Comparison of ENCODE assay signal across 19 cellular contexts in genomic region chr19:50696065-50696425, GRCh38. TPM values are rescaled to one million over a fixed set of nuclear protein-coding genes. Genes with fewer than 3 reads are reported as not detected.
DNase-seq lines count a peak whose midpoint lies in the region; ATAC-seq and TF ChIP-seq lines count a peak whose summit lies in the region.
"Had no signal": no experiment of that assay in that cellular context is flagged by ENCODE, and none has a peak within 500 bp of the region (broad histone marks: within the 10 kb centered on the region; RNA-seq: fewer than 3 reads in every experiment).

No MANE protein-coding gene starts in this region.

- H3K18ac ChIP-seq in H9 (ENCODE audit: insufficient read length, low read depth, low read length) = no peak overlapping the region

- no peak overlapping the region for H3K27ac Mint-ChIP-seq in H9
- H3K27ac Mint-ChIP-seq in stimulated activated memory B cell treated with anti-CD40 and anti-IgM and Interleukin-4, amounts not matched to agents 10 μg/mL and 1 μg/mL and 100 μg/mL, for 72 hours = no peak overlapping the region
- H3K27ac Mint-ChIP-seq in CD4-positive, alpha-beta memory T cell = no peak overlapping the region
- H3K27ac Mint-ChIP-seq: T-cell had no signal

- CTCF ChIA-PET in CD4-positive, alpha-beta memory T cell (lab: Charles Lee; ENCODE audit: partially characterized antibody) = no interaction called here

- H3K27ac ChIP-seq in H9 (ENCODE audit: insufficient read length, low read depth, low read length) (no peak overlapping the region), angular gyrus (ENCODE audit: low read depth, low read length) (peak overlapping the region; percentile 56)
- H3K27ac ChIP-seq in CD4-positive, alpha-beta memory T cell (ENCODE audit: low read depth, low read length) = no peak overlapping the region
- H3K27ac ChIP-seq: HL-60, SK-N-MC had no signal

- POLR2A ChIA-PET in CD4-positive, alpha-beta memory T cell (lab: Charles Lee; ENCODE audit: partially characterized antibody) = no interaction called here

- H3K4me1 ChIP-seq in H9 (ENCODE audit: insufficient read depth, low read length) = peaks cover 3% of the 10 kb centered on the region; the same call in 1 of the 2 replicates
- no peaks in the 10 kb centered on the region for H3K4me1 ChIP-seq in CD4-positive, alpha-beta memory T cell (ENCODE audit: insufficient read depth, low read length)

- WGBS in H9 (ENCODE audit: extremely low coverage, insufficient read length, low lambda C conversion rate) = no CpG with 5 or more reads among the region's 16 CpGs

- no peak overlapping the region for H3K4ac ChIP-seq in H9 (ENCODE audit: low read depth, low read length)

- H2AK5ac ChIP-seq in H9 (ENCODE audit: insufficient read length, low read length) = no peak overlapping the region

- H3K14ac ChIP-seq in H9 (ENCODE audit: insufficient read depth, low read length) = no peak overlapping the region

- H3K4me3 ChIP-seq in iPS-11a (ENCODE audit: low read depth, low read length) = peak overlapping the region; percentile 40
- H3K4me3 ChIP-seq in CD4-positive, alpha-beta memory T cell (ENCODE audit: low read length in 2 of 2) = no peak overlapping the region
- H3K4me3 ChIP-seq: SK-N-MC had no signal

- no peak overlapping the region for H4K5ac ChIP-seq in H9 (ENCODE audit: insufficient read length, low read depth, low read length)

- no peak overlapping the region for H3K23ac ChIP-seq in H9 (ENCODE audit: insufficient read length, low read depth, low read length)

- DNase-seq in H9 (no peak), NCI-H2029 (lab: John Stamatoyannopoulos, UW) (no peak), NCI-H2107 treated with DMSO at 0.1 percent for 48 hours (lab: John Stamatoyannopoulos, UW; ENCODE audit: unreplicated experiment) (no peak)
- no peak for DNase-seq in CD4-positive, alpha-beta memory T cell
- DNase-seq: HCEC 1CT, KG1, NCI-H1048, NCI-H1436 treated with DMSO at 0.1 percent for 48 hours, NCI-H2081, NCI-H510A, Right ventricle myocardium superior, T-cell had no signal

- peaks cover 92% of the 10 kb centered on the region for H3K27me3 Mint-ChIP-seq in H9 (ENCODE audit: low read depth)
- H3K27me3 Mint-ChIP-seq in stimulated activated memory B cell treated with anti-CD40 and anti-IgM and Interleukin-4, amounts not matched to agents 10 μg/mL and 1 μg/mL and 100 μg/mL, for 72 hours = peaks cover 75% of the 10 kb centered on the region
- H3K27me3 Mint-ChIP-seq in CD4-positive, alpha-beta memory T cell = peaks cover 43 to 63% of the 10 kb centered on the region in 2 donors

- no peaks in the 10 kb centered on the region for H3K9me3 Mint-ChIP-seq in H9
- H3K9me3 Mint-ChIP-seq in stimulated activated memory B cell treated with anti-CD40 and anti-IgM and Interleukin-4, amounts not matched to agents 10 μg/mL and 1 μg/mL and 100 μg/mL, for 72 hours = peaks cover 3% of the 10 kb centered on the region
- H3K9me3 Mint-ChIP-seq in CD4-positive, alpha-beta memory T cell = peaks cover 0 to 12% (median 0%) of the 10 kb centered on the region in 8 donors

- no peaks in the 10 kb centered on the region for H3K36me3 Mint-ChIP-seq in H9 (ENCODE audit: insufficient read depth in 1 of 3, low read depth in 3 of 3)
- no peaks in the 10 kb centered on the region for H3K36me3 Mint-ChIP-seq in stimulated activated memory B cell treated with anti-CD40 and anti-IgM and Interleukin-4, amounts not matched to agents 10 μg/mL and 1 μg/mL and 100 μg/mL, for 72 hours
- H3K36me3 Mint-ChIP-seq in CD4-positive, alpha-beta memory T cell = no peaks in the 10 kb centered on the region
- H3K36me3 Mint-ChIP-seq: T-cell had no signal

- no peak overlapping the region for H2BK120ac ChIP-seq in H9 (ENCODE audit: low read depth, low read length, poor library complexity, severe bottlenecking)

- H2AFZ ChIP-seq in H9 (ENCODE audit: low read length) = no peak overlapping the region

- H3T11ph ChIP-seq in H9 (ENCODE audit: low read length) = no peak overlapping the region

- peaks cover 9% of the 10 kb centered on the region for H3K23me2 ChIP-seq in H9 (ENCODE audit: insufficient read length, low read depth, low read length, poor library complexity, severe bottlenecking)

- no peak overlapping the region for H3K56ac ChIP-seq in H9 (ENCODE audit: insufficient read length, low read depth, low read length)

- no peak overlapping the region for H2BK12ac ChIP-seq in H9 (ENCODE audit: insufficient read length, low read depth, low read length)

- no peak for TF ChIP-seq CTCF in H9 (conservative IDR thresholded peaks at IDR 0.05)

- peaks cover 2% of the 10 kb centered on the region for H4K20me1 ChIP-seq in H9 (ENCODE audit: control insufficient read depth, insufficient read depth, insufficient read length)

- H3K79me2 ChIP-seq in H9 (ENCODE audit: insufficient read depth, low read length) = no peaks in the 10 kb centered on the region

- H3K4me1 Mint-ChIP-seq in H9 = peaks cover 3 to 29% of the 10 kb centered on the region in 2 experiments
- no peaks in the 10 kb centered on the region for H3K4me1 Mint-ChIP-seq in stimulated activated memory B cell treated with anti-CD40 and anti-IgM and Interleukin-4, amounts not matched to agents 10 μg/mL and 1 μg/mL and 100 μg/mL, for 72 hours
- no peaks in the 10 kb centered on the region for H3K4me1 Mint-ChIP-seq in CD4-positive, alpha-beta memory T cell
- H3K4me1 Mint-ChIP-seq: T-cell had no signal

- H3K9me3 ChIP-seq in H9 (ENCODE audit: control insufficient read depth, low read depth, low read length) = no peaks in the 10 kb centered on the region
- H3K9me3 ChIP-seq in CD4-positive, alpha-beta memory T cell (ENCODE audit: control insufficient read depth in 1 of 2, low read length in 2 of 2) = no peaks in the 10 kb centered on the region

- no peak overlapping the region for H2BK15ac ChIP-seq in H9 (ENCODE audit: low read depth, low read length)

- intact Hi-C loops in CD4-positive, alpha-beta memory T cell (cut with micrococcal nuclease) = no loop called here

- H3K9ac ChIP-seq in H9 (ENCODE audit: extremely low read depth, insufficient read length, low read length) = no peak overlapping the region

- H3K4me2 ChIP-seq in H9 (ENCODE audit: insufficient read depth, insufficient read length, low read length) = peak overlapping the region; percentile 61

- H4K8ac ChIP-seq in H9 (replicated peaks; ENCODE audit: insufficient read length, low read depth, low read length) = no peak overlapping the region

- H3K36me3 ChIP-seq in CD4-positive, alpha-beta memory T cell (ENCODE audit: insufficient read depth, low read length) = no peaks in the 10 kb centered on the region

- peak; percentile 17 for ATAC-seq in stimulated activated memory B cell treated with anti-CD40 and anti-IgM and Interleukin-4, amounts not matched to agents 10 μg/mL and 1 μg/mL and 100 μg/mL, for 72 hours

- H2BK5ac ChIP-seq in H9 (ENCODE audit: insufficient read length, low read length) = no peak overlapping the region

- H3K27me3 ChIP-seq in H9 (ENCODE audit: insufficient read depth, low read length) = peaks cover 40% of the 10 kb centered on the region; the same call in 1 of the 2 replicates
- peaks cover 7% of the 10 kb centered on the region for H3K27me3 ChIP-seq in CD4-positive, alpha-beta memory T cell (ENCODE audit: insufficient read depth, low read length)

- H3K79me1 ChIP-seq in H9 (ENCODE audit: insufficient read depth, low read depth, low read length, poor library complexity, severe bottlenecking) = no peaks in the 10 kb centered on the region

- no peak overlapping the region for H2BK20ac ChIP-seq in H9 (ENCODE audit: low read depth, low read length, poor library complexity, severe bottlenecking)

- no peak overlapping the region for H4K91ac ChIP-seq in H9 (ENCODE audit: insufficient read length, low read depth, low read length)

- peak overlapping the region; percentile 57 to 75; a peak in 3 of 5 replicates for H3K4me3 Mint-ChIP-seq in H9
- H3K4me3 Mint-ChIP-seq in stimulated activated memory B cell treated with anti-CD40 and anti-IgM and Interleukin-4, amounts not matched to agents 10 μg/mL and 1 μg/mL and 100 μg/mL, for 72 hours = no peak overlapping the region
- H3K4me3 Mint-ChIP-seq in CD4-positive, alpha-beta memory T cell = no peak overlapping the region

RNA-seq across cellular contexts. Expression of gene SHANK1, which starts 23.6 kb away (rescaled TPM):
- total RNA-seq in H9 (2021) = 1.4 and 1.7 TPM in 2 replicates
- not detected for total RNA-seq in CD4-positive, alpha-beta memory T cell
- not detected for polyA plus RNA-seq in CD4-positive, alpha-beta memory T cell

RNA-seq across cellular contexts. Expression of gene CLEC11A, which starts 27.1 kb away (rescaled TPM):
- total RNA-seq in H9 (2021) = 3.8 and 3.9 TPM in 2 replicates
- total RNA-seq in CD4-positive, alpha-beta memory T cell = 1 to 10 TPM in 1 of 2 experiments, under 1 TPM in 1; 0.78 to 1.2 TPM
- under 1 TPM; 0.47 to 0.57 TPM for polyA plus RNA-seq in CD4-positive, alpha-beta memory T cell

RNA-seq across cellular contexts. Expression of gene C19orf81, which starts 46.8 kb away (rescaled TPM):
- 9.6 and 11.0 TPM in 2 replicates for total RNA-seq in H9 (2021)
- total RNA-seq in CD4-positive, alpha-beta memory T cell = not detected
- polyA plus RNA-seq in CD4-positive, alpha-beta memory T cell = not detected
- polyA plus RNA-seq: AG04450 had no signal

RNA-seq across cellular contexts. Expression of gene SYT3, which starts 56.4 kb away (rescaled TPM):
- 2.8 and 3.1 TPM in 2 replicates for total RNA-seq in H9 (2021)
- total RNA-seq in CD4-positive, alpha-beta memory T cell = not detected
- under 1 TPM in 1 of 2 donors, not detected in 1; 0.09 TPM for polyA plus RNA-seq in CD4-positive, alpha-beta memory T cell
- total RNA-seq: M059J had no signal

Comparison
In these comparisons a context has a peak if more than half of its experiments do, and no peak if none do; other contexts are left out.
1. H3K4me3 Mint-ChIP-seq: peak in H9 (2 of 2); none in stimulated activated memory B cell treated with anti-CD40 and anti-IgM and Interleukin-4, amounts not matched to agents 10 μg/mL and 1 μg/mL and 100 μg/mL, for 72 hours (single experiment) and CD4-positive, alpha-beta memory T cell (0 of 8).
2. RNA of gene C19orf81, which starts 46.8 kb away (total RNA-seq): 9.6 to 11.0 TPM in H9; not detected in CD4-positive, alpha-beta memory T cell; every median in the first group is over 10 times any median in the second.